29 cellular contexts compared by ENCODE assay signal in genomic region chr10:119001717-119002500, GRCh38.
"Had no signal": no experiment of that assay in that cellular context is flagged by ENCODE, and none has a peak within 500 bp of the region (broad histone marks: within the 10 kb centered on the region; RNA-seq: fewer than 3 reads in every experiment).

No MANE protein-coding gene starts in this region.

- H3K36me3 Mint-ChIP-seq: activated naive CD8-positive, alpha-beta T cell had no signal

- H3K9me3 ChIP-seq: breast epithelium, MG63, Peyer's patch had no signal

- H3K27ac ChIP-seq: KMS-11, Peyer's patch, VCaP had no signal

- H3K4me3 Mint-ChIP-seq: activated CD4-positive, alpha-beta memory T cell treated with anti-CD3 and anti-CD28 coated beads, Interleukin-2, amount 10 ng/mL, durations not matched to agents 7 days and 5 days; activated CD4-positive, alpha-beta T cell treated with anti-CD3 and anti-CD28 coated beads for 36 hours; activated naive CD4-positive, alpha-beta T cell treated with anti-CD3 and anti-CD28 coated beads for 36 hours; activated naive CD8-positive, alpha-beta T cell; activated T-helper 17 cell treated with anti-CD3 and anti-CD28 coated beads, Interleukin-2, amount 50 U/mL, for 72 hours; T-helper 1 cell treated with Interleukin-12 subunit alpha and Interleukin-12 subunit beta and Interleukin-4 antibody, amounts not matched to agents 30 μg/mL and 1 μg/mL, for 36 hours had no signal

- H3K4me1 ChIP-seq: breast epithelium, Peyer's patch had no signal

- H3K36me3 ChIP-seq: breast epithelium, MG63, Peyer's patch had no signal

- H3K4me3 ChIP-seq: breast epithelium, MG63, Peyer's patch had no signal

- H3K9me3 Mint-ChIP-seq: activated CD4-positive, alpha-beta memory T cell treated with anti-CD3 and anti-CD28 coated beads, Interleukin-2, amount 10 ng/mL, durations not matched to agents 7 days and 5 days; activated naive CD4-positive, alpha-beta T cell treated with anti-CD3 and anti-CD28 coated beads for 36 hours; activated T-helper 17 cell treated with anti-CD3 and anti-CD28 coated beads, Interleukin-2, amount 50 U/mL, for 72 hours; T-helper 1 cell treated with Interleukin-12 subunit alpha and Interleukin-12 subunit beta and Interleukin-4 antibody, amounts not matched to agents 30 μg/mL and 1 μg/mL, for 36 hours had no signal

- H3K27me3 ChIP-seq: breast epithelium, MG63, Peyer's patch had no signal

- ATAC-seq: activated CD4-positive, alpha-beta T cell treated with anti-CD3 and anti-CD28 coated beads for 36 hours; activated T-helper 17 cell treated with anti-CD3 and anti-CD28 coated beads, Interleukin-2, amount 50 U/mL, for 72 hours had no signal

- H3K4me1 Mint-ChIP-seq: activated CD4-positive, alpha-beta memory T cell treated with anti-CD3 and anti-CD28 coated beads, Interleukin-2, amount 10 ng/mL, durations not matched to agents 7 days and 5 days; activated CD4-positive, alpha-beta T cell treated with anti-CD3 and anti-CD28 coated beads for 36 hours; activated T-helper 17 cell treated with anti-CD3 and anti-CD28 coated beads, Interleukin-2, amount 50 U/mL, for 72 hours had no signal

- DNase-seq: activated CD4-positive, alpha-beta memory T cell treated with anti-CD3 and anti-CD28 coated beads, Interleukin-2, amount 10 ng/mL, durations not matched to agents 7 days and 5 days; activated CD4-positive, alpha-beta T cell treated with anti-CD3 and anti-CD28 coated beads for 36 hours; activated CD4-positive, alpha-beta T cell treated with anti-CD3 and anti-CD28 coated beads, Interleukin-2, amount 50 U/mL, for 1 hour; activated gamma-delta T cell; activated naive CD4-positive, alpha-beta T cell treated with anti-CD3 and anti-CD28 coated beads for 36 hours; activated T-cell treated with anti-CD3 and anti-CD28 coated beads for 4 hours; activated T-cell treated with anti-CD3 and anti-CD28 coated beads, Interleukin-2, amount 50 U/mL, for 48 hours; caudate nucleus; MG63; MV-4-11; NCI-H1092 treated with DMSO at 0.1 percent for 48 hours; NCI-H1417 treated with DMSO at 0.1 percent for 48 hours; NCI-H1694; NCI-H2029; NCI-H2107; NCI-H2171 treated with DMSO at 0.1 percent for 48 hours; NCI-H226; NCI-H526; NCI-H82; NK-92 treated with Interleukin-12 subunit alpha and Interleukin-12 subunit beta, amount 100 ng/mL, for 24 hours; OCI-M1; SHP77 treated with DMSO at 0.1 percent for 48 hours had no signal

- H3K27ac Mint-ChIP-seq: activated CD4-positive, alpha-beta memory T cell treated with anti-CD3 and anti-CD28 coated beads, Interleukin-2, amount 10 ng/mL, durations not matched to agents 7 days and 5 days; activated CD4-positive, alpha-beta T cell treated with anti-CD3 and anti-CD28 coated beads for 36 hours; activated naive CD4-positive, alpha-beta T cell treated with anti-CD3 and anti-CD28 coated beads for 36 hours; activated naive CD8-positive, alpha-beta T cell; activated T-helper 17 cell treated with anti-CD3 and anti-CD28 coated beads, Interleukin-2, amount 50 U/mL, for 72 hours; T-helper 1 cell treated with Interleukin-12 subunit alpha and Interleukin-12 subunit beta and Interleukin-4 antibody, amounts not matched to agents 30 μg/mL and 1 μg/mL, for 36 hours had no signal
